Comparison of ENCODE assay signal across 18 cellular contexts in the genomic region with DNA sequence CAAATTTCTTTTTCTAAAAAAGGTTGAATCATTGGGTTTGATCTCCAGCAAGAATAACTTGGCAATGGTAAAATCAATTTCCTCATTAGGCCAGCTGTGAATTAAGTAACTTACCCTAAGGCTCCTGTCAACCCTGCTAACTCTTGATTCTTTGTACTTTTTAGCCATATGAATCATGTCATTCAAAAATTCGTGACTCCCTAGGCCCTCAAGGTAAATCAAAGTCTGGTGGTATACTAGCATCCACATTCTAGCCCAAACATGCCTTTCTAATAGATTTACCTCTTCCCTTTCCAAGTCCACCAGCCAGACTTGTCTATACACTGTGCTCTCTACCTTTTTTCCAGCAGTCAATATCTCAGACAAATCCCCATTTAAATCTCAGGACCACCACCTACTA.
DNase-seq lines count a peak whose midpoint lies in the region; ATAC-seq and TF ChIP-seq lines count a peak whose summit lies in the region.
"Had no signal": no experiment of that assay in that cellular context is flagged by ENCODE, and none has a peak within 500 bp of the region (broad histone marks: within the 10 kb centered on the region; RNA-seq: fewer than 3 reads in every experiment).

No MANE protein-coding gene starts in this region.

- H3K27ac ChIP-seq in epithelial cell of prostate: no peak overlapping the region
- H3K27ac ChIP-seq: 22Rv1; BLaER1 treated with 17β-estradiol and CSF1 and Interleukin-3, amounts not matched to agents 10 nM and 100 nM had no signal

- in situ Hi-C loops in ACHN (cut with HindIII; ENCODE audit: low pct_ligation_motif_present, low pct_unique_long_range_greater_than_20kb, low sequenced_read_pairs): no loop called here

- H3K4me1 Mint-ChIP-seq in glutamatergic neuron (ENCODE audit: low read depth, unreplicated experiment) (peaks cover 37% of the 10 kb centered on the region), type B pancreatic cell (ENCODE audit: unreplicated experiment) (peaks cover 10% of the 10 kb centered on the region), Calu3 (ENCODE audit: low read depth, unreplicated experiment) (no peaks in the 10 kb centered on the region)
- no peaks in the 10 kb centered on the region for H3K4me1 Mint-ChIP-seq in stimulated activated naive B cell treated with anti-CD40 and anti-IgM and Interleukin-4, amounts not matched to agents 10 μg/mL and 1 μg/mL and 100 μg/mL, for 72 hours
- H3K4me1 Mint-ChIP-seq: CD4-positive, alpha-beta memory T cell; GM23338 had no signal

- no peaks in the 10 kb centered on the region for H3K36me3 Mint-ChIP-seq in glutamatergic neuron (ENCODE audit: unreplicated experiment)
- no peaks in the 10 kb centered on the region for H3K36me3 Mint-ChIP-seq in type B pancreatic cell
- H3K36me3 Mint-ChIP-seq in stimulated activated naive B cell treated with anti-CD40 and anti-IgM and Interleukin-4, amounts not matched to agents 10 μg/mL and 1 μg/mL and 100 μg/mL, for 72 hours: no peaks in the 10 kb centered on the region
- H3K36me3 Mint-ChIP-seq in Calu3 (ENCODE audit: insufficient read depth, unreplicated experiment): no peaks in the 10 kb centered on the region
- H3K36me3 Mint-ChIP-seq: CD4-positive, alpha-beta memory T cell had no signal

- BruUV-seq in Calu3 (replicated peaks; lab: Mats Ljungman, UMichigan): no TSS peak

- H3K27ac Mint-ChIP-seq in glutamatergic neuron (ENCODE audit: unreplicated experiment): peak overlapping the region; percentile 34
- H3K27ac Mint-ChIP-seq in type B pancreatic cell: peak overlapping the region; percentile 30
- no peak overlapping the region for H3K27ac Mint-ChIP-seq in stimulated activated naive B cell treated with anti-CD40 and anti-IgM and Interleukin-4, amounts not matched to agents 10 μg/mL and 1 μg/mL and 100 μg/mL, for 72 hours
- H3K27ac Mint-ChIP-seq in Calu3 (ENCODE audit: unreplicated experiment): no peak overlapping the region
- H3K27ac Mint-ChIP-seq: CD4-positive, alpha-beta memory T cell; GM23338; HFFc6 had no signal

- TF ChIP-seq CTCF in glutamatergic neuron (IDR thresholded peaks at IDR 0.05; ENCODE audit: partially characterized antibody, unreplicated experiment) (no peak), type B pancreatic cell (conservative IDR thresholded peaks at IDR 0.05) (no peak), Calu3 (IDR thresholded peaks at IDR 0.05; ENCODE audit: unreplicated experiment) (no peak)

- H3K4me3 Mint-ChIP-seq in glutamatergic neuron (ENCODE audit: unreplicated experiment) (no peak overlapping the region), type B pancreatic cell (no peak overlapping the region), Calu3 (ENCODE audit: low read depth, unreplicated experiment) (no peak overlapping the region)
- no peak overlapping the region for H3K4me3 Mint-ChIP-seq in stimulated activated naive B cell treated with anti-CD40 and anti-IgM and Interleukin-4, amounts not matched to agents 10 μg/mL and 1 μg/mL and 100 μg/mL, for 72 hours
- H3K4me3 Mint-ChIP-seq: CD4-positive, alpha-beta memory T cell; GM23338; HFFc6 had no signal

- DNase-seq in NCI-H2171 treated with DMSO at 0.1 percent for 48 hours (lab: John Stamatoyannopoulos, UW) (peak; percentile 28), NCI-H2171 (lab: John Stamatoyannopoulos, UW) (no peak), epithelial cell of prostate (ENCODE audit: low read depth, low spot score) (peak; percentile 31), glutamatergic neuron (no peak), type B pancreatic cell (ENCODE audit: extremely low spot score, unreplicated experiment) (no peak), ACHN (no peak), Calu3 (no peak)
- no peak for DNase-seq in stimulated activated naive B cell treated with anti-CD40 and anti-IgM and Interleukin-4, amounts not matched to agents 10 μg/mL and 1 μg/mL and 100 μg/mL, for 72 hours
- DNase-seq: AML-193; BE2C; CD4-positive, alpha-beta memory T cell; COR-L47; DMS153; DND-41; HFFc6 had no signal

- peaks cover 2% of the 10 kb centered on the region for H3K9me3 Mint-ChIP-seq in glutamatergic neuron (ENCODE audit: unreplicated experiment)
- no peaks in the 10 kb centered on the region for H3K9me3 Mint-ChIP-seq in type B pancreatic cell
- no peaks in the 10 kb centered on the region for H3K9me3 Mint-ChIP-seq in stimulated activated naive B cell treated with anti-CD40 and anti-IgM and Interleukin-4, amounts not matched to agents 10 μg/mL and 1 μg/mL and 100 μg/mL, for 72 hours
- H3K9me3 Mint-ChIP-seq in Calu3 (ENCODE audit: low read depth, unreplicated experiment): peaks cover 4% of the 10 kb centered on the region
- H3K9me3 Mint-ChIP-seq: GM23338 had no signal

- CTCF ChIA-PET in Calu3 (lab: Charles Lee): no interaction called here

- intact Hi-C loops in Calu3 (cut with micrococcal nuclease; ENCODE audit: unreplicated experiment): no loop called here

- H3K27me3 Mint-ChIP-seq in glutamatergic neuron (ENCODE audit: unreplicated experiment): peaks cover 2% of the 10 kb centered on the region
- H3K27me3 Mint-ChIP-seq in type B pancreatic cell: peaks cover 11% of the 10 kb centered on the region
- peaks cover 6 to 16% of the 10 kb centered on the region in 2 donors for H3K27me3 Mint-ChIP-seq in stimulated activated naive B cell treated with anti-CD40 and anti-IgM and Interleukin-4, amounts not matched to agents 10 μg/mL and 1 μg/mL and 100 μg/mL, for 72 hours
- no peaks in the 10 kb centered on the region for H3K27me3 Mint-ChIP-seq in Calu3 (ENCODE audit: unreplicated experiment)
- H3K27me3 Mint-ChIP-seq: CD4-positive, alpha-beta memory T cell had no signal

- ATAC-seq in stimulated activated naive B cell treated with anti-CD40 and anti-IgM and Interleukin-4, amounts not matched to agents 10 μg/mL and 1 μg/mL and 100 μg/mL, for 72 hours (replicated peaks): no peak
- ATAC-seq: GM23338 had no signal

Comparison
In these comparisons a context has a peak if more than half of its experiments do, and no peak if none do; other contexts are left out.
1. DNase-seq: peak in NCI-H2171 treated with DMSO at 0.1 percent for 48 hours (single experiment) and epithelial cell of prostate (single experiment); none in NCI-H2171 (single experiment), glutamatergic neuron (single experiment), type B pancreatic cell (single experiment), stimulated activated naive B cell treated with anti-CD40 and anti-IgM and Interleukin-4, amounts not matched to agents 10 μg/mL and 1 μg/mL and 100 μg/mL, for 72 hours (single experiment), ACHN (single experiment) and Calu3 (single experiment).
2. H3K27ac Mint-ChIP-seq: peak in glutamatergic neuron (single experiment) and type B pancreatic cell (single experiment); none in stimulated activated naive B cell treated with anti-CD40 and anti-IgM and Interleukin-4, amounts not matched to agents 10 μg/mL and 1 μg/mL and 100 μg/mL, for 72 hours (single experiment) and Calu3 (single experiment).